In genomic region chr4:176291748-176292147, GRCh38 we compare ENCODE assay signal across 6 cellular contexts. TPM values are rescaled to one million over a fixed set of nuclear protein-coding genes. Genes with fewer than 3 reads are reported as not detected.
"Had no signal": no experiment of that assay in that cellular context is flagged by ENCODE, and none has a peak within 500 bp of the region (broad histone marks: within the 10 kb centered on the region; RNA-seq: fewer than 3 reads in every experiment).

No MANE protein-coding gene starts in this region.

- H3K4me2 ChIP-seq: GM23338 had no signal

- H3K4me3 ChIP-seq: GM23338 had no signal

- DNase-seq: H9, HCEC 1CT had no signal

- H3K27ac ChIP-seq: HL-60 had no signal

RNA-seq across cellular contexts. Expression of gene ASB5, which starts 22.7 kb away (rescaled TPM):
- polyA plus RNA-seq: GM23338, HepG2, IgD-negative memory B cell had no signal
